Comparison of ENCODE assay signal across 23 cellular contexts in genomic region chr12:94948232-94948810, GRCh38.
"Had no signal": no experiment of that assay in that cellular context is flagged by ENCODE, and none has a peak within 500 bp of the region (broad histone marks: within the 10 kb centered on the region; RNA-seq: fewer than 3 reads in every experiment).

No MANE protein-coding gene starts in this region.

- H3K9me3 Mint-ChIP-seq: activated T-helper 17 cell treated with anti-CD3 and anti-CD28 coated beads, Interleukin-2, amount 50 U/mL, for 72 hours had no signal

- H3K4me3 ChIP-seq: esophagus squamous epithelium, heart right ventricle, left lung, suprapubic skin, upper lobe of left lung had no signal

- H3K27ac ChIP-seq: esophagus squamous epithelium, heart right ventricle, left lung, suprapubic skin, upper lobe of left lung had no signal

- H3K27me3 Mint-ChIP-seq: progenitor cell of endocrine pancreas had no signal

- H3K27me3 ChIP-seq: esophagus squamous epithelium, heart right ventricle, left lung, suprapubic skin, upper lobe of left lung had no signal

- H3K27ac Mint-ChIP-seq: activated B cell treated with CpG ODN at 0.5 μM for 24 hours; activated CD8-positive, alpha-beta T cell treated with anti-CD3 and anti-CD28 coated beads for 36 hours; activated naive CD8-positive, alpha-beta T cell treated with anti-CD3 and anti-CD28 coated beads for 36 hours; activated T-helper 17 cell treated with anti-CD3 and anti-CD28 coated beads, Interleukin-2, amount 50 U/mL, for 72 hours; nephron progenitor cell; stimulated activated naive CD8-positive, alpha-beta T cell treated with anti-CD3 and anti-CD28 coated beads, Interleukin-15, amount 100 ng/mL, for 72 hours had no signal

- H3K4me3 Mint-ChIP-seq: activated B cell treated with CpG ODN at 0.5 μM for 24 hours; activated CD8-positive, alpha-beta T cell treated with anti-CD3 and anti-CD28 coated beads for 36 hours; activated naive CD8-positive, alpha-beta T cell treated with anti-CD3 and anti-CD28 coated beads for 36 hours; activated T-helper 17 cell treated with anti-CD3 and anti-CD28 coated beads, Interleukin-2, amount 50 U/mL, for 72 hours; nephron progenitor cell; stimulated activated naive CD8-positive, alpha-beta T cell treated with anti-CD3 and anti-CD28 coated beads, Interleukin-15, amount 100 ng/mL, for 72 hours had no signal

- H3K4me1 ChIP-seq: left lung, upper lobe of left lung had no signal

- H3K36me3 ChIP-seq: esophagus squamous epithelium, heart right ventricle, left lung, suprapubic skin, upper lobe of left lung had no signal

- ATAC-seq: activated CD8-positive, alpha-beta T cell treated with anti-CD3 and anti-CD28 coated beads for 36 hours; activated T-helper 17 cell treated with anti-CD3 and anti-CD28 coated beads, Interleukin-2, amount 50 U/mL, for 72 hours; left lung; stimulated activated naive CD8-positive, alpha-beta T cell treated with anti-CD3 and anti-CD28 coated beads, Interleukin-15, amount 100 ng/mL, for 72 hours had no signal

- H3K9me3 ChIP-seq: esophagus squamous epithelium, left lung, suprapubic skin, upper lobe of left lung had no signal

- DNase-seq: activated B cell treated with CpG ODN at 0.5 μM for 24 hours; activated CD4-positive, alpha-beta T cell treated with anti-CD3 and anti-CD28 coated beads for 48 hours; activated CD8-positive, alpha-beta T cell treated with anti-CD3 and anti-CD28 coated beads for 36 hours; activated naive CD4-positive, alpha-beta T cell; activated naive CD8-positive, alpha-beta T cell treated with anti-CD3 and anti-CD28 coated beads for 36 hours; activated T-cell treated with anti-CD3 and anti-CD28 coated beads, Interleukin-2, amount 50 U/mL, for 1 hour; amniotic stem cell; dermis blood vessel endothelial cell; effector memory CD4-positive, alpha-beta T cell; esophagus squamous epithelium; heart right ventricle; left lung; mammary epithelial cell; nephron progenitor cell; occipital lobe; small intestine; stimulated activated CD4-positive, alpha-beta T cell treated with anti-CD3 and anti-CD28 coated beads, Interleukin-15, amount 100 ng/mL, for 24 hours; stimulated activated CD4-positive, alpha-beta T cell treated with anti-CD3 and anti-CD28 coated beads, Interleukin-2, amount 100 ng/mL, for 48 hours; stimulated activated naive CD8-positive, alpha-beta T cell treated with anti-CD3 and anti-CD28 coated beads, Interleukin-15, amount 100 ng/mL, for 72 hours had no signal

- H3K4me1 Mint-ChIP-seq: nephron progenitor cell had no signal
